In genomic region chr3:114764056-114764492, GRCh38 we compare ENCODE assay signal across 17 cellular contexts.
DNase-seq lines count a peak whose midpoint lies in the region; ATAC-seq, FAIRE-seq and TF ChIP-seq lines count a peak whose summit lies in the region.
"Had no signal": no experiment of that assay in that cellular context is flagged by ENCODE, and none has a peak within 500 bp of the region (broad histone marks: within the 10 kb centered on the region; RNA-seq: fewer than 3 reads in every experiment).

No MANE protein-coding gene starts in this region.

- no peak for TF ChIP-seq CTCF in activated CD8-positive, alpha-beta T cell treated with anti-CD3 and anti-CD28 coated beads for 36 hours (IDR thresholded peaks at IDR 0.05)
- TF ChIP-seq CTCF in fibroblast of the aortic adventitia (IDR thresholded peaks at IDR 0.05; ENCODE audit: insufficient read depth, low read length) (no peak), thyroid gland (IDR thresholded peaks at IDR 0.05) (no peak), GM10248 (IDR thresholded peaks at IDR 0.05; ENCODE audit: control extremely low read depth, extremely low read depth, low read depth, missing control alignments) (no peak), kidney (IDR thresholded peaks at IDR 0.05; ENCODE audit: borderline replicate concordance, extremely low read depth, insufficient read depth) (no peak)

- CTCF ChIA-PET in activated CD8-positive, alpha-beta T cell treated with anti-CD3 and anti-CD28 coated beads for 36 hours (lab: Charles Lee), result no interaction called here
- CTCF ChIA-PET in GM10248 (lab: Yijun Ruan, JAX), result no interaction called here

- peak overlapping the region; percentile 17 for H3K27ac Mint-ChIP-seq in activated naive CD4-positive, alpha-beta T cell treated with anti-CD3 and anti-CD28 coated beads, Interleukin-2, amount 50 U/mL, for 24 hours
- H3K27ac Mint-ChIP-seq in activated CD8-positive, alpha-beta T cell treated with anti-CD3 and anti-CD28 coated beads for 36 hours, result no peak overlapping the region
- H3K27ac Mint-ChIP-seq: T-helper 1 cell treated with Interleukin-12 subunit alpha and Interleukin-12 subunit beta and Interleukin-4 antibody, amounts not matched to agents 30 μg/mL and 1 μg/mL, for 36 hours had no signal

- no peak for FAIRE-seq in kidney (lab: Jason Lieb, UNC)

- peak; percentile 55 for ATAC-seq in activated CD8-positive, alpha-beta T cell treated with anti-CD3 and anti-CD28 coated beads for 36 hours
- no peak for ATAC-seq in GM19397 (IDR thresholded peaks at IDR 0.05; ENCODE audit: unreplicated experiment)

- no peak overlapping the region for H3K4me3 ChIP-seq in fibroblast of the aortic adventitia (ENCODE audit: low read depth, low read length)
- no peak overlapping the region for H3K4me3 ChIP-seq in thyroid gland (replicated peaks in 1 of 3)
- no peak overlapping the region for H3K4me3 ChIP-seq in kidney (ENCODE audit: low read length in 2 of 2)
- H3K4me3 ChIP-seq: smooth muscle cell had no signal

- no peak overlapping the region for H3K4me3 Mint-ChIP-seq in activated naive CD4-positive, alpha-beta T cell treated with anti-CD3 and anti-CD28 coated beads, Interleukin-2, amount 50 U/mL, for 24 hours
- no peak overlapping the region for H3K4me3 Mint-ChIP-seq in activated CD8-positive, alpha-beta T cell treated with anti-CD3 and anti-CD28 coated beads for 36 hours
- H3K4me3 Mint-ChIP-seq: T-helper 1 cell treated with Interleukin-12 subunit alpha and Interleukin-12 subunit beta and Interleukin-4 antibody, amounts not matched to agents 30 μg/mL and 1 μg/mL, for 36 hours had no signal

- H3K9ac ChIP-seq in kidney (ENCODE audit: low read length in 2 of 2), result no peak overlapping the region

- no peak for TF ChIP-seq POLR2A in thyroid gland (IDR thresholded peaks at IDR 0.05)

- H3K27ac ChIP-seq in thyroid gland, result no peak overlapping the region
- peak overlapping the region in 1 of 2 donors; percentile 25 for H3K27ac ChIP-seq in kidney (ENCODE audit: low read depth in 2 of 2, low read length in 2 of 2)

- peaks cover 4% of the 10 kb centered on the region for H3K36me3 Mint-ChIP-seq in activated naive CD4-positive, alpha-beta T cell treated with anti-CD3 and anti-CD28 coated beads, Interleukin-2, amount 50 U/mL, for 24 hours
- no peaks in the 10 kb centered on the region for H3K36me3 Mint-ChIP-seq in activated CD8-positive, alpha-beta T cell treated with anti-CD3 and anti-CD28 coated beads for 36 hours (ENCODE audit: low read depth)

- H3K4me1 ChIP-seq in thyroid gland (peaks cover 18 to 25% of the 10 kb centered on the region in 2 donors), kidney (ENCODE audit: control insufficient read depth in 1 of 2, insufficient read depth in 1 of 2, low read depth in 1 of 2, low read length in 2 of 2) (peaks cover 0 to 9% of the 10 kb centered on the region in 2 donors)

- WGBS in thyroid gland, 2 donors, result 31 to 39% methylated on average over 4 of the region's 4 CpGs

- H3K9me3 ChIP-seq in thyroid gland (no peaks in the 10 kb centered on the region), kidney (ENCODE audit: control insufficient read depth in 1 of 2, low read length in 2 of 2) (no peaks in the 10 kb centered on the region)

- DNase-seq in activated naive CD4-positive, alpha-beta T cell treated with anti-CD3 and anti-CD28 coated beads, Interleukin-2, amount 50 U/mL, for 16 hours, result no peak
- peak; percentile 27 for DNase-seq in activated CD8-positive, alpha-beta T cell treated with anti-CD3 and anti-CD28 coated beads for 36 hours
- peak; percentile 34 for DNase-seq in fibroblast of the aortic adventitia (ENCODE audit: low read depth)
- DNase-seq in thyroid gland, result peak; percentile 15 to 25
- DNase-seq in GM10248 (ENCODE audit: extremely low spot score), result no peak
- DNase-seq in kidney, result no peak
- DNase-seq: activated T-cell treated with anti-CD3 and anti-CD28 coated beads for 4 hours, dermis blood vessel endothelial cell, Kasumi-1, midbrain, NCI-H1694 treated with DMSO at 0.1 percent for 48 hours, NCI-H774, RPMI8226 had no signal

- H3K36me3 ChIP-seq in thyroid gland, result no peaks in the 10 kb centered on the region
- no peaks in the 10 kb centered on the region for H3K36me3 ChIP-seq in kidney (ENCODE audit: control insufficient read depth in 1 of 2, insufficient read depth in 2 of 2, low read length in 2 of 2)

- no peaks in the 10 kb centered on the region for H3K27me3 Mint-ChIP-seq in activated naive CD4-positive, alpha-beta T cell treated with anti-CD3 and anti-CD28 coated beads, Interleukin-2, amount 50 U/mL, for 24 hours
- H3K27me3 Mint-ChIP-seq in activated CD8-positive, alpha-beta T cell treated with anti-CD3 and anti-CD28 coated beads for 36 hours, result no peaks in the 10 kb centered on the region

- no peaks in the 10 kb centered on the region for H3K27me3 ChIP-seq in thyroid gland

- peaks cover 23% of the 10 kb centered on the region for H3K4me1 Mint-ChIP-seq in activated naive CD4-positive, alpha-beta T cell treated with anti-CD3 and anti-CD28 coated beads, Interleukin-2, amount 50 U/mL, for 24 hours
- peaks cover 22% of the 10 kb centered on the region for H3K4me1 Mint-ChIP-seq in activated CD8-positive, alpha-beta T cell treated with anti-CD3 and anti-CD28 coated beads for 36 hours (ENCODE audit: low read depth)

- POLR2A ChIA-PET in activated CD8-positive, alpha-beta T cell treated with anti-CD3 and anti-CD28 coated beads for 36 hours (lab: Charles Lee), result no interaction called here
- POLR2A ChIA-PET in GM10248 (lab: Yijun Ruan, JAX), result no interaction called here

- intact Hi-C loops in activated CD8-positive, alpha-beta T cell treated with anti-CD3 and anti-CD28 coated beads for 36 hours (cut with micrococcal nuclease), result no loop called here
- intact Hi-C loops in thyroid gland (cut with DNase I), result no loop called here
- intact Hi-C loops in kidney (cut with DNase I), result no loop called here

- H3K9me3 Mint-ChIP-seq in activated naive CD4-positive, alpha-beta T cell treated with anti-CD3 and anti-CD28 coated beads, Interleukin-2, amount 50 U/mL, for 24 hours, result no peaks in the 10 kb centered on the region
- no peaks in the 10 kb centered on the region for H3K9me3 Mint-ChIP-seq in activated CD8-positive, alpha-beta T cell treated with anti-CD3 and anti-CD28 coated beads for 36 hours

Comparison
In these comparisons a context has a peak if more than half of its experiments do, and no peak if none do; other contexts are left out.
1. DNase-seq: peak in activated CD8-positive, alpha-beta T cell treated with anti-CD3 and anti-CD28 coated beads for 36 hours (single experiment), fibroblast of the aortic adventitia (single experiment) and thyroid gland (2 of 2); none in activated naive CD4-positive, alpha-beta T cell treated with anti-CD3 and anti-CD28 coated beads, Interleukin-2, amount 50 U/mL, for 16 hours (single experiment), GM10248 (single experiment) and kidney (single experiment).